Comparison of ENCODE assay signal across 11 cellular contexts in the genomic region with DNA sequence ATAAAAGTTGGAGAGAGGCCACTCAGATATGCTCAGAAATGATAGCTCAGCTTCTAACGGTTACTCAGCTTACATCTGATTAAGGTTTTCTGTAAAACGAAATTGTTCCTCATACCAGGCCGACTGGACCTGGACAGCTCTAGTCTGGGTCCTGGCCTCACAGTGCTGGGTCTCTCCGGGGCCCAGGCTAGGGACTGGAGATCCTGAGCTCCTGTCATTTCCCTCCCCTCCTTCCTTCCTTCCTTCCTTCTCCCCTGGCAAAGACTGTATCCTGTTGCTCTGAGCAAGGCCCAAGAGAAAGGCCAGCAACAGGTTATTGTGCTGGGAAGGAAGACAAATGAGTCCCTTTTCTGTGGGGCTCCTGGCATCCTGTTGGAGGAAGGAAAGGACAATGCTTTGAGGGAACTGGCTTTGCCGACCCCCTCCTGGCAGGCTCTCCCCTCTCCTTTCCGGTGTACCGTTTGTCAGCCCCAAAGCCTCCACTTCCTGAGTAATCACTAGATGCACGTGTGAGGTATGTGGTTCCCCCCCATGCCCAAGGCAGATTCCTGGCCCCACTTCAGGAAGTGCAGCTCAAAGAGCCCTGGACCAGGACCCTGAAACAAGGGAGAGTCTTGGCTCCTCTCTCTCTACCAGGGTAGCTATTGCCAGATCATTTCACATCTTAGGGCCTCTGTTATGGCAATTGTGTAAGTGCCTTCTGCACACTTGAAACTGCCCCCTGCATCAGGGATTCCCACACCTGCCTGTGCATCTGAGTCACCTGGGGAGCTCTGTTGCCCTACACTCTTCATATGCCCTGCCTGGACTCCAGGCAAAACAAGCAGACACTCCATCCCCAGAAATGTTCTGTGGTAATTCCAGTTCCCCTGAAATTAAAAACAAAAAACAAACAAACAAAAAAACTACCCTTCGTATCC.
DNase-seq lines count a peak whose midpoint lies in the region; ATAC-seq and TF ChIP-seq lines count a peak whose summit lies in the region.
"Had no signal": no experiment of that assay in that cellular context is flagged by ENCODE, and none has a peak within 500 bp of the region (broad histone marks: within the 10 kb centered on the region; RNA-seq: fewer than 3 reads in every experiment).

No MANE protein-coding gene starts in this region.

- H3K9me3 Mint-ChIP-seq in endodermal cell (peaks cover 7% of the 10 kb centered on the region), natural killer cell (no peaks in the 10 kb centered on the region)

- H3K4me2 ChIP-seq in OCI-LY7 (ENCODE audit: low read length) = no peak overlapping the region

- H3K9me2 ChIP-seq in OCI-LY7 (ENCODE audit: insufficient read depth, low read length) = no peaks in the 10 kb centered on the region

- H3K27me3 Mint-ChIP-seq in endodermal cell (ENCODE audit: insufficient read depth) (peaks cover 42% of the 10 kb centered on the region), natural killer cell (ENCODE audit: low read depth in 2 of 2) (peaks cover 8 to 20% of the 10 kb centered on the region in 2 donors)

- H3K9ac ChIP-seq in endodermal cell (ENCODE audit: extremely low read depth, low read length, poor library complexity, severe bottlenecking) = no peak overlapping the region

- BruUV-seq in OCI-LY7 (replicated peaks; lab: Mats Ljungman, UMichigan) = no TSS peak

- peak overlapping the region; percentile 51; the same call in 1 of the 2 replicates for H2AFZ ChIP-seq in OCI-LY7 (ENCODE audit: low read length)

- H3K27ac Mint-ChIP-seq in endodermal cell (peak overlapping the region; percentile 48), natural killer cell (peak overlapping the region in 1 of 2 donors; percentile 77)
- H3K27ac Mint-ChIP-seq: T-cell had no signal

- H3K27ac ChIP-seq in OCI-LY7 (ENCODE audit: low read depth, low read length, poor library complexity, severe bottlenecking) (no peak overlapping the region), endodermal cell (ENCODE audit: low read depth, low read length) (peak overlapping the region; percentile 24), brain microvascular endothelial cell (no peak overlapping the region)

- peaks cover 7% of the 10 kb centered on the region for H3K4me1 ChIP-seq in OCI-LY7 (ENCODE audit: insufficient read depth, low read length, poor library complexity, severe bottlenecking)
- H3K4me1 ChIP-seq in endodermal cell (ENCODE audit: control insufficient read depth, insufficient read depth, low read length) = peaks cover 3% of the 10 kb centered on the region

- CTCF ChIA-PET in OCI-LY7 (lab: Charles Lee; ENCODE audit: unreplicated experiment) = interaction anchor here (0.6 kb wide), 1 partner anchor 220 kb away, joined by 3 read pairs; no protein-coding TSS in a partner anchor

- H3K36me3 ChIP-seq in OCI-LY7 (ENCODE audit: insufficient read depth, low read length) (no peaks in the 10 kb centered on the region), endodermal cell (ENCODE audit: control insufficient read depth, insufficient read depth, low read length) (no peaks in the 10 kb centered on the region), brain microvascular endothelial cell (replicated peaks) (no peaks in the 10 kb centered on the region)

- TF ChIP-seq CTCF in OCI-LY7 (conservative IDR thresholded peaks at IDR 0.05; ENCODE audit: low read length) (no peak), endodermal cell (conservative IDR thresholded peaks at IDR 0.05) (no peak), natural killer cell (IDR thresholded peaks at IDR 0.05) (no peak), brain microvascular endothelial cell (IDR thresholded peaks at IDR 0.05; ENCODE audit: low read depth, low read length, missing control alignments) (no peak)

- no peaks in the 10 kb centered on the region for H4K20me1 ChIP-seq in OCI-LY7 (ENCODE audit: insufficient read depth, low read length)

- ATAC-seq in natural killer cell = peak in 2 of 3 donors; percentile 34 to 40
- ATAC-seq in GM21825 (IDR thresholded peaks at IDR 0.05; ENCODE audit: unreplicated experiment) = no peak
- ATAC-seq: HCT116, left colon had no signal

- intact Hi-C loops in OCI-LY7 (cut with micrococcal nuclease; ENCODE audit: unreplicated experiment) = no loop called here
- intact Hi-C loops in natural killer cell (cut with micrococcal nuclease) = no loop called here

- no peaks in the 10 kb centered on the region for H3K79me2 ChIP-seq in OCI-LY7 (ENCODE audit: insufficient read depth, low read depth, low read length)

- in situ Hi-C loops in brain microvascular endothelial cell (cut with HindIII; ENCODE audit: low pct_ligation_motif_present, low sequenced_read_pairs) = no loop called here

- POLR2A ChIA-PET in OCI-LY7 (lab: Charles Lee) = interaction anchor here (0.6 to 1.4 kb wide), 5 partner anchors 11 to 593 kb away, joined by 3 to 4 read pairs (median 3); no protein-coding TSS in a partner anchor

- H3K27me3 ChIP-seq in endodermal cell (ENCODE audit: control insufficient read depth, insufficient read depth, low read length, poor library complexity, severe bottlenecking) = peaks cover 35% of the 10 kb centered on the region
- no peaks in the 10 kb centered on the region for H3K27me3 ChIP-seq in brain microvascular endothelial cell (replicated peaks)

- WGBS in endodermal cell (ENCODE audit: insufficient coverage in 1 of 2, insufficient read length in 1 of 2), 2 experiments = 41 to 77% methylated on average over 3 to 9 of the region's 9 CpGs

- H3K9me3 ChIP-seq in OCI-LY7 (ENCODE audit: low read length) = no peaks in the 10 kb centered on the region
- peaks cover 11% of the 10 kb centered on the region for H3K9me3 ChIP-seq in endodermal cell (ENCODE audit: control insufficient read depth, low read length)

- H3K4me3 ChIP-seq in OCI-LY7 (ENCODE audit: low read depth, low read length, poor library complexity, severe bottlenecking) (no peak overlapping the region), endodermal cell (ENCODE audit: low read length) (no peak overlapping the region), brain microvascular endothelial cell (ENCODE audit: low read depth, low read length) (no peak overlapping the region)

- H3K4me3 Mint-ChIP-seq in endodermal cell (no peak overlapping the region), natural killer cell (no peak overlapping the region)

- H3K36me3 Mint-ChIP-seq in endodermal cell (ENCODE audit: low read depth) (peaks cover 3% of the 10 kb centered on the region), natural killer cell (peaks cover 6% of the 10 kb centered on the region)
- H3K36me3 Mint-ChIP-seq: T-cell had no signal

- DNase-seq in Daoy (ENCODE audit: low read depth) (peak; percentile 81), OCI-LY7 (ENCODE audit: low spot score) (peak; percentile 9), endodermal cell (peak; percentile 64), natural killer cell (no peak), brain microvascular endothelial cell (no peak)
- no peak for DNase-seq in stimulated activated CD8-positive, alpha-beta memory T cell treated with anti-CD3 and anti-CD28 coated beads, Interleukin-4, amount 100 ng/mL, for 48 hours
- no peak for DNase-seq in stimulated activated CD4-positive, alpha-beta T cell treated with anti-CD3 and anti-CD28 coated beads, Interleukin-2, amount 100 ng/mL, for 24 hours
- DNase-seq: left colon, T-cell had no signal

- H3K4me1 Mint-ChIP-seq in endodermal cell = peaks cover 25% of the 10 kb centered on the region
- peaks cover 9 to 10% of the 10 kb centered on the region in 2 donors for H3K4me1 Mint-ChIP-seq in natural killer cell

Comparison
In these comparisons a context has a peak if more than half of its experiments do, and no peak if none do; other contexts are left out.
1. DNase-seq: peak in Daoy (single experiment), OCI-LY7 (single experiment) and endodermal cell (single experiment); none in natural killer cell (single experiment), stimulated activated CD8-positive, alpha-beta memory T cell treated with anti-CD3 and anti-CD28 coated beads, Interleukin-4, amount 100 ng/mL, for 48 hours (single experiment), stimulated activated CD4-positive, alpha-beta T cell treated with anti-CD3 and anti-CD28 coated beads, Interleukin-2, amount 100 ng/mL, for 24 hours (0 of 2) and brain microvascular endothelial cell (single experiment).